Comparison of ENCODE assay signal across 7 cellular contexts in genomic region chrX:9466711-9467110, GRCh38. TPM values are rescaled to one million over a fixed set of nuclear protein-coding genes. Genes with fewer than 3 reads are reported as not detected.
DNase-seq lines count a peak whose midpoint lies in the region; ATAC-seq and TF ChIP-seq lines count a peak whose summit lies in the region.

No MANE protein-coding gene starts in this region.

- H3K27ac ChIP-seq in H9 (ENCODE audit: insufficient read length, low read depth, low read length) = no peak overlapping the region
- H3K27ac ChIP-seq in gastroesophageal sphincter = peak overlapping the region; percentile 73 to 94 (median 88)
- H3K27ac ChIP-seq in skeletal muscle tissue (ENCODE audit: low read depth, low read length) = no peak overlapping the region

- H2BK20ac ChIP-seq in H9 (ENCODE audit: low read depth, low read length, poor library complexity, severe bottlenecking) = no peak overlapping the region

- H3K36me3 Mint-ChIP-seq in H9 (ENCODE audit: insufficient read depth in 1 of 3, low read depth in 3 of 3) = peaks cover 6 to 28% (median 19%) of the 10 kb centered on the region in 3 experiments
- H3K36me3 Mint-ChIP-seq in T-cell = peaks cover 22% of the 10 kb centered on the region

- no peak overlapping the region for H3K23ac ChIP-seq in H9 (ENCODE audit: insufficient read length, low read depth, low read length)

- no peak overlapping the region for H3K27ac Mint-ChIP-seq in H9
- H3K27ac Mint-ChIP-seq in T-cell = peak overlapping the region; percentile 69 to 85

- ATAC-seq in T-cell (replicated peaks in 1 of 4) (no peak), gastroesophageal sphincter (no peak)

- no peak overlapping the region for H2BK120ac ChIP-seq in H9 (ENCODE audit: low read depth, low read length, poor library complexity, severe bottlenecking)

- DNase-seq in H9 = no peak
- DNase-seq in T-cell = peak in 1 of 34 experiments; percentile 14
- DNase-seq in erythroblast (lab: John Stamatoyannopoulos, UW) = no peak
- no peak for DNase-seq in GM19240 (ENCODE audit: insufficient read length, low spot score)
- no peak for DNase-seq in KBM-7

- H3K23me2 ChIP-seq in H9 (ENCODE audit: insufficient read length, low read depth, low read length, poor library complexity, severe bottlenecking) = peaks cover 20% of the 10 kb centered on the region

- H3K27me3 Mint-ChIP-seq in H9 (ENCODE audit: low read depth) (peaks cover 22% of the 10 kb centered on the region), T-cell (peaks cover 0 to 12% of the 10 kb centered on the region in 2 donors)

- H2AK5ac ChIP-seq in H9 (ENCODE audit: insufficient read length, low read length) = no peak overlapping the region

- no peak overlapping the region for H3T11ph ChIP-seq in H9 (ENCODE audit: low read length)

- no peak overlapping the region for H3K18ac ChIP-seq in H9 (ENCODE audit: insufficient read length, low read depth, low read length)

- no peak overlapping the region for H2AFZ ChIP-seq in H9 (ENCODE audit: low read length)

- no peak overlapping the region for H4K8ac ChIP-seq in H9 (replicated peaks; ENCODE audit: insufficient read length, low read depth, low read length)

- TF ChIP-seq EP300 in gastroesophageal sphincter (IDR thresholded peaks at IDR 0.05) = no peak

- H3K27me3 ChIP-seq in H9 (ENCODE audit: insufficient read depth, low read length) (no peaks in the 10 kb centered on the region; the same call in 1 of the 2 replicates), gastroesophageal sphincter (no peaks in the 10 kb centered on the region), skeletal muscle tissue (ENCODE audit: control insufficient read depth in 3 of 3, insufficient read depth in 3 of 3, low read length in 3 of 3) (no peaks in the 10 kb centered on the region)

- POLR2A ChIA-PET in T-cell (lab: Charles Lee) = no interaction called here

- H3K36me3 ChIP-seq in gastroesophageal sphincter (no peaks in the 10 kb centered on the region), skeletal muscle tissue (ENCODE audit: control insufficient read depth in 3 of 3, insufficient read depth in 3 of 3, low read length in 3 of 3) (no peaks in the 10 kb centered on the region)

- no CpG with 5 or more reads among the region's 7 CpGs for WGBS in H9 (ENCODE audit: extremely low coverage, insufficient read length, low lambda C conversion rate)
- 41 to 71% methylated on average over 6 to 7 of the region's 7 CpGs for WGBS in gastroesophageal sphincter (ENCODE audit: low coverage in 1 of 2), 2 donors

- no peaks in the 10 kb centered on the region for H4K20me1 ChIP-seq in H9 (ENCODE audit: control insufficient read depth, insufficient read depth, insufficient read length)

- no peak overlapping the region for H3K14ac ChIP-seq in H9 (ENCODE audit: insufficient read depth, low read length)

- TF ChIP-seq POLR2A in gastroesophageal sphincter (IDR thresholded peaks at IDR 0.05) (no peak), erythroblast (IDR thresholded peaks at IDR 0.05; ENCODE audit: low read length) (no peak)

- peaks cover 4% of the 10 kb centered on the region; the same call in 1 of the 2 replicates for H3K79me2 ChIP-seq in H9 (ENCODE audit: insufficient read depth, low read length)

- H4K5ac ChIP-seq in H9 (ENCODE audit: insufficient read length, low read depth, low read length) = no peak overlapping the region

- peak overlapping the region; percentile 55 to 85 for H3K4me3 Mint-ChIP-seq in H9
- peak overlapping the region; percentile 79 to 85 (median 82) for H3K4me3 Mint-ChIP-seq in T-cell

- peak overlapping the region; percentile 76 to 77 for H3K4me3 ChIP-seq in gastroesophageal sphincter
- H3K4me3 ChIP-seq in skeletal muscle tissue (ENCODE audit: low read length in 3 of 3) = peak overlapping the region; percentile 51 to 63 (median 63)

- TF ChIP-seq CTCF in H9 (conservative IDR thresholded peaks at IDR 0.05) (no peak), gastroesophageal sphincter (IDR thresholded peaks at IDR 0.05) (no peak)

- H3K4me1 ChIP-seq in H9 (ENCODE audit: insufficient read depth, low read length) = peaks cover 11% of the 10 kb centered on the region; the same call in 1 of the 2 replicates
- peaks cover 0 to 57% (median 3%) of the 10 kb centered on the region in 3 donors for H3K4me1 ChIP-seq in gastroesophageal sphincter
- peaks cover 11 to 17% (median 14%) of the 10 kb centered on the region in 3 donors for H3K4me1 ChIP-seq in skeletal muscle tissue (ENCODE audit: control insufficient read depth in 3 of 3, insufficient read depth in 3 of 3, low read length in 3 of 3)

- H2BK12ac ChIP-seq in H9 (ENCODE audit: insufficient read length, low read depth, low read length) = no peak overlapping the region

- H2BK15ac ChIP-seq in H9 (ENCODE audit: low read depth, low read length) = no peak overlapping the region

- no peaks in the 10 kb centered on the region for H3K79me1 ChIP-seq in H9 (ENCODE audit: insufficient read depth, low read depth, low read length, poor library complexity, severe bottlenecking)

- peak overlapping the region; percentile 58 for H3K4me2 ChIP-seq in H9 (ENCODE audit: insufficient read depth, insufficient read length, low read length)

- H3K4ac ChIP-seq in H9 (ENCODE audit: low read depth, low read length) = no peak overlapping the region

- H3K4me1 Mint-ChIP-seq in H9 (peaks cover 16 to 35% of the 10 kb centered on the region in 2 experiments), T-cell (peaks cover 62 to 71% (median 64%) of the 10 kb centered on the region in 3 donors)

- CTCF ChIA-PET in T-cell (lab: Charles Lee) = no interaction called here

- H4K91ac ChIP-seq in H9 (ENCODE audit: insufficient read length, low read depth, low read length) = no peak overlapping the region

- no peak overlapping the region for H3K9ac ChIP-seq in H9 (ENCODE audit: extremely low read depth, insufficient read length, low read length)
- H3K9ac ChIP-seq in skeletal muscle tissue (ENCODE audit: low read depth in 1 of 3, low read length in 3 of 3) = peak overlapping the region in 2 of 3 donors; percentile 67 to 76

- no peak overlapping the region for H2BK5ac ChIP-seq in H9 (ENCODE audit: insufficient read length, low read length)

- peaks cover 5 to 40% of the 10 kb centered on the region in 2 experiments; a peak in 4 of 5 replicates for H3K9me3 Mint-ChIP-seq in H9
- no peaks in the 10 kb centered on the region for H3K9me3 Mint-ChIP-seq in T-cell

- in situ Hi-C loops in KBM-7 (cut with MboI; ENCODE audit: low pct_unique_long_range_greater_than_20kb, low sequenced_read_pairs) = loop anchor here (10.0 kb wide), 1 partner anchor 112 kb away; no protein-coding TSS in a partner anchor

- H3K56ac ChIP-seq in H9 (ENCODE audit: insufficient read length, low read depth, low read length) = no peak overlapping the region

- H3K9me3 ChIP-seq in H9 (ENCODE audit: control insufficient read depth, low read depth, low read length) (no peaks in the 10 kb centered on the region), gastroesophageal sphincter (no peaks in the 10 kb centered on the region), skeletal muscle tissue (ENCODE audit: control insufficient read depth in 3 of 3, low read length in 3 of 3) (no peaks in the 10 kb centered on the region)

RNA-seq across cellular contexts. Expression of gene TBL1X, which starts 1.9 kb away (rescaled TPM):
- 24.1 and 26.0 TPM in 2 replicates for total RNA-seq in H9 (2021)
- total RNA-seq in T-cell = 10 to 100 TPM; 21.0 to 50.8 (median 40.5) TPM
- 10 to 100 TPM; 27.7 to 49.1 (median 39.6) TPM for total RNA-seq in gastroesophageal sphincter
- total RNA-seq in skeletal muscle tissue = 6.3 TPM

Comparison
In these comparisons a context has a peak if more than half of its experiments do, and no peak if none do; other contexts are left out.
1. H3K27ac ChIP-seq: peak in gastroesophageal sphincter (4 of 4); none in H9 (single experiment) and skeletal muscle tissue (single experiment).
2. H3K27ac Mint-ChIP-seq: peak in T-cell (2 of 2); none in H9 (0 of 3).